In the genomic region with DNA sequence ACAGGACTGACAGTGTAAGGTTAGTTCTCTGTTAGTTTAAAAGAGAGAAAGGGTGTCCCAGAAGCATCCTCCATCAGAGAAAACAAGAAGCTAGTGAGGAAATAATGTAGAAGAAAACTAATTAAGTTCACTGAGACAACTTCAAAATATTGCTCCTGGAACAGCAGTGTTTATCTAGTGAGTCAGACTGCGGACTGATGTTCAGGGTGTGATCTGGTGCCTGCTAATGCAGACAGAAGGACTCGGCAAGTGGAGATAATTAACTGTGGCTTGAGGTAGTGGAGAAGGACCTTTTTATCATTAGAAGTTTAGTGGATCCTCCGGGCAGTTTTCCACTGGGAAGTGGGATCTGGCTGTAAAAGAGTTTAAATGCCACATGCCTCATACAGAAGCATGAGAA, we compare ENCODE assay signal across 1 cellular context.
TF ChIP-seq lines count a peak whose summit lies in the region.

No MANE protein-coding gene starts in this region.

TF ChIP-seq in HEK293, 187 proteins besides CTCF, POLR2A, EP300 and RAD21 (continued from another document):
- no peak for TF ChIP-seq ZNF518A (tag by site-specific recombination; conservative IDR thresholded peaks at IDR 0.05; ENCODE audit: low read depth)
- no peak for TF ChIP-seq ZNF292 (tag by site-specific recombination; IDR thresholded peaks at IDR 0.05; ENCODE audit: borderline replicate concordance, low read depth)
TF ChIP-seq in HEK293: peak in this region for 22.
